Comparison of ENCODE assay signal across 25 cellular contexts in genomic region chr12:132417741-132418140, GRCh38.
"Had no signal": no experiment of that assay in that cellular context is flagged by ENCODE, and none has a peak within 500 bp of the region (broad histone marks: within the 10 kb centered on the region; RNA-seq: fewer than 3 reads in every experiment).

No MANE protein-coding gene starts in this region.

- H3K27me3 ChIP-seq: ovary had no signal

- ATAC-seq: mucosa of descending colon; naive thymus-derived CD8-positive, alpha-beta T cell; sciatic nerve; stimulated activated effector memory CD8-positive, alpha-beta T cell treated with anti-CD3 and anti-CD28 coated beads, Interleukin-12 subunit alpha, Interleukin-12 subunit beta, amount 100 ng/mL, for 72 hours; upper lobe of right lung had no signal

- H3K36me3 Mint-ChIP-seq: naive thymus-derived CD8-positive, alpha-beta T cell; stimulated activated effector memory CD8-positive, alpha-beta T cell treated with anti-CD3 and anti-CD28 coated beads, Interleukin-12 subunit alpha, Interleukin-12 subunit beta, amount 100 ng/mL, for 72 hours had no signal

- H3K9me3 ChIP-seq: left ventricle myocardium inferior, mucosa of descending colon, ovary, right atrium auricular region, suprapubic skin, thoracic aorta, tibial artery, upper lobe of right lung had no signal

- FAIRE-seq: islet of Langerhans, urothelium cell line had no signal

- H3K9me3 Mint-ChIP-seq: immature natural killer cell; neural crest cell; stimulated activated effector memory CD8-positive, alpha-beta T cell treated with anti-CD3 and anti-CD28 coated beads, Interleukin-12 subunit alpha, Interleukin-12 subunit beta, amount 100 ng/mL, for 72 hours; stimulated activated naive CD8-positive, alpha-beta T cell treated with anti-CD3 and anti-CD28 coated beads, Interleukin-15, Interleukin-2, amounts not matched to agents 100 ng/mL and 50 ng/mL, for 24 hours had no signal

- H3K36me3 ChIP-seq: left ventricle myocardium inferior, ovary, right atrium auricular region, suprapubic skin, thoracic aorta, tibial artery, upper lobe of right lung had no signal

- H3K27ac ChIP-seq: left ventricle myocardium inferior, ovary, right atrium auricular region, skin epidermis, suprapubic skin, thoracic aorta, tibial artery, upper lobe of right lung had no signal

- DNase-seq: hypothalamus; immature natural killer cell; left ventricle myocardium inferior; midbrain; naive thymus-derived CD8-positive, alpha-beta T cell; ovary; stimulated activated CD4-positive, alpha-beta T cell treated with anti-CD3 and anti-CD28 coated beads, Interleukin-4, amount 100 ng/mL, for 24 hours; stimulated activated naive CD4-positive, alpha-beta T cell; tibial artery; trophoblast cell; upper lobe of right lung had no signal

- H3K4me3 ChIP-seq: left ventricle myocardium inferior, lung, mucosa of descending colon, ovary, right atrium auricular region, skin epidermis, suprapubic skin, thoracic aorta, tibial artery, upper lobe of right lung had no signal

- H3K4me1 ChIP-seq: upper lobe of right lung had no signal

- H3K27ac Mint-ChIP-seq: progenitor cell of endocrine pancreas; stimulated activated effector memory CD8-positive, alpha-beta T cell treated with anti-CD3 and anti-CD28 coated beads, Interleukin-12 subunit alpha, Interleukin-12 subunit beta, amount 100 ng/mL, for 72 hours; stimulated activated naive CD8-positive, alpha-beta T cell treated with anti-CD3 and anti-CD28 coated beads, Interleukin-15, Interleukin-2, amounts not matched to agents 100 ng/mL and 50 ng/mL, for 24 hours had no signal

- H3K27me3 Mint-ChIP-seq: stimulated activated naive CD8-positive, alpha-beta T cell treated with anti-CD3 and anti-CD28 coated beads, Interleukin-15, Interleukin-2, amounts not matched to agents 100 ng/mL and 50 ng/mL, for 24 hours had no signal

- H3K4me3 Mint-ChIP-seq: immature natural killer cell; naive thymus-derived CD8-positive, alpha-beta T cell; nephron; neural crest cell; stimulated activated effector memory CD8-positive, alpha-beta T cell treated with anti-CD3 and anti-CD28 coated beads, Interleukin-12 subunit alpha, Interleukin-12 subunit beta, amount 100 ng/mL, for 72 hours; stimulated activated naive CD8-positive, alpha-beta T cell treated with anti-CD3 and anti-CD28 coated beads, Interleukin-15, Interleukin-2, amounts not matched to agents 100 ng/mL and 50 ng/mL, for 24 hours had no signal
